ENCODE assay signal across 19 cellular contexts in the genomic region with DNA sequence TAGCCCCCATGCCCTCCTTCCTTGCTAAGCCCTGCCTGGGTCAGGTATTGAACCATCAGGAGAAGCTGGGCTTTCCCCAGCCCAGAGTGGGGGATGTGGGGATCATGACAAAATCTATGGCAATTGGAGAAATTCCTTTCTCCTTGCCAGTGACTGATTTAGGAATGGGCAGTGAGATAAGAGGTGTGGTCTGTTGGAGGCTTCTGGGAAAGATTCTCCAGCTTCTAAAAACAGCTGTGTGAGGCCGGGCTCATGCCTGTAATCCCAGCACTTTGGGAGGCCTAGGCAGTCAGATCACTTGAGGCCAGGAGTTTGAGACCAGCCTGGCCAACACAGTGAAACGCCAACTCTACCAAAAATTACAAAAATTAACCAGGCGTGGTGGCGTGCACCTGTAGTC.
"Had no signal": no experiment of that assay in that cellular context is flagged by ENCODE, and none has a peak within 500 bp of the region (broad histone marks: within the 10 kb centered on the region; RNA-seq: fewer than 3 reads in every experiment).

No MANE protein-coding gene starts in this region.

- H3K4me2 ChIP-seq: KMS-11 had no signal

- H3K4me3 Mint-ChIP-seq: IgD-negative memory B cell had no signal

- H3K9me3 Mint-ChIP-seq: IgD-negative memory B cell had no signal

- H3K9me3 ChIP-seq: SJSA1 had no signal

- H3K27ac Mint-ChIP-seq: IgD-negative memory B cell had no signal

- H3K27ac ChIP-seq: HL-60, KMS-11, SJSA1, SK-N-MC had no signal

- DNase-seq: MV-4-11, NCI-H1048, NCI-H1105, NCI-H1694 treated with DMSO at 0.1 percent for 48 hours, NCI-H1930, NCI-H2081, NCI-H2107, NCI-H2227 treated with DMSO at 0.1 percent for 48 hours, NCI-H524, NCI-H526 treated with DMSO at 0.1 percent for 48 hours, NCI-H748 treated with DMSO at 0.1 percent for 48 hours, RPMI8226, SIG-M5 had no signal

- H3K4me3 ChIP-seq: K562, SJSA1, SK-N-MC had no signal

- H3K36me3 ChIP-seq: SJSA1 had no signal

- H3K4me1 ChIP-seq: SJSA1 had no signal

- H3K9ac ChIP-seq: KMS-11 had no signal

- H3K27me3 ChIP-seq: SJSA1 had no signal

- H3K4me1 Mint-ChIP-seq: IgD-negative memory B cell had no signal
